ENCODE assay signal across 8 cellular contexts in the genomic region with DNA sequence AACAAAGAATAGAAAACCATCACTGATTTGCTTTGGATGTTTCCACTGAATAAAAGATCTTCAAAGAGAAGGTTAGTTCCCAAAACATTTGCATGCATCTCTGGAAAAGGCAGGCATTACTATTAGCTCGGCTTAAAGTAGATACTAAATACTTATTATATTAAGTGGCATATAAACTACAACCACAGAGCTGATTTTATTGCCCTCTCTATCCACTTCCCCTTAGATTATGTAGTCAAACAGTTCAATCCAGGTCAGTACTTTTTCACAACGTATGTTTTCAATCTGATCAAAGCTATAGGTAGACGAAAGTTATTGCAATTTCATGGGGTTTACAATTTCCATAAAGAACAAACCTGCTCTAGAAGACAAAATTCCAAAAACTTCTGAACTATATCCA. TPM values are rescaled to one million over a fixed set of nuclear protein-coding genes. Genes with fewer than 3 reads are reported as not detected.
DNase-seq lines count a peak whose midpoint lies in the region; ATAC-seq, FAIRE-seq and TF ChIP-seq lines count a peak whose summit lies in the region.

No MANE protein-coding gene starts in this region.

- BruUV-seq in Panc1 (replicated peaks; lab: Mats Ljungman, UMichigan) = TSS peak; percentile 79

- H3K36me3 ChIP-seq in Panc1 (ENCODE audit: control insufficient read depth, insufficient read depth, low read length) (peaks cover 12% of the 10 kb centered on the region), esophagus muscularis mucosa (peaks cover 3 to 24% (median 13%) of the 10 kb centered on the region in 4 donors), gastrocnemius medialis (peaks cover 0 to 9% of the 10 kb centered on the region in 2 donors)

- DNase-seq in GM19239 (ENCODE audit: insufficient read length, low spot score) (no peak), Panc1 (ENCODE audit: low read depth, low spot score) (no peak), esophagus muscularis mucosa (ENCODE audit: extremely low spot score) (no peak), gastrocnemius medialis (no peak), iPS-NIHi11 (ENCODE audit: low spot score) (no peak), head of caudate nucleus (no peak), COLO668 (lab: John Stamatoyannopoulos, UW; ENCODE audit: unreplicated experiment) (no peak)

- H3K4me1 ChIP-seq in Panc1 (ENCODE audit: control insufficient read depth, insufficient read depth, low read length) = peaks cover 21% of the 10 kb centered on the region
- H3K4me1 ChIP-seq in esophagus muscularis mucosa = peaks cover 19 to 29% (median 27%) of the 10 kb centered on the region in 4 donors
- peaks cover 0 to 22% of the 10 kb centered on the region in 2 donors for H3K4me1 ChIP-seq in gastrocnemius medialis

- peak; percentile 31 for FAIRE-seq in GM19239 (lab: Jason Lieb, UNC)

- CTCF ChIA-PET in Panc1 (lab: Charles Lee) = no interaction called here

- TF ChIP-seq CTCF in Panc1 (IDR thresholded peaks at IDR 0.05) (no peak), esophagus muscularis mucosa (IDR thresholded peaks at IDR 0.05) (no peak), gastrocnemius medialis (IDR thresholded peaks at IDR 0.05 in 4 of 5, conservative IDR thresholded peaks at IDR 0.05 in 1 of 5) (no peak)

- WGBS in esophagus muscularis mucosa = 34% methylated on average over 3 of the region's 3 CpGs

- intact Hi-C loops in Panc1 (cut with micrococcal nuclease; ENCODE audit: unreplicated experiment) = no loop called here
- intact Hi-C loops in esophagus muscularis mucosa (cut with DNase I) = no loop called here
- intact Hi-C loops in gastrocnemius medialis (cut with DNase I; ENCODE audit: low total_unique reads) = no loop called here
- intact Hi-C loops in head of caudate nucleus (cut with DNase I) = no loop called here

- H3K27ac ChIP-seq in Panc1 (ENCODE audit: low read length) (peak overlapping the region; percentile 93), esophagus muscularis mucosa (replicated peaks in 1 of 4) (peak overlapping the region; percentile 88 to 92 (median 92)), gastrocnemius medialis (peak overlapping the region; percentile 77 to 89 (median 86))

- ATAC-seq in Panc1 (no peak), gastrocnemius medialis (no peak), HG02571 (IDR thresholded peaks at IDR 0.05; ENCODE audit: unreplicated experiment) (no peak)

- no peak for TF ChIP-seq EP300 in esophagus muscularis mucosa (IDR thresholded peaks at IDR 0.05)

- H3K27me3 ChIP-seq in Panc1 (ENCODE audit: control insufficient read depth, insufficient read depth, low read length) = no peaks in the 10 kb centered on the region
- no peaks in the 10 kb centered on the region for H3K27me3 ChIP-seq in esophagus muscularis mucosa
- no peaks in the 10 kb centered on the region for H3K27me3 ChIP-seq in gastrocnemius medialis

- H3K9me3 ChIP-seq in Panc1 (ENCODE audit: control insufficient read depth, insufficient read depth, low read depth, low read length) (no peaks in the 10 kb centered on the region), esophagus muscularis mucosa (no peaks in the 10 kb centered on the region), gastrocnemius medialis (no peaks in the 10 kb centered on the region)

- no peak for TF ChIP-seq POLR2A in esophagus muscularis mucosa (IDR thresholded peaks at IDR 0.05; ENCODE audit: low read depth)
- no peak for TF ChIP-seq POLR2A in gastrocnemius medialis (IDR thresholded peaks at IDR 0.05)

- POLR2A ChIA-PET in Panc1 (lab: Charles Lee) = no interaction called here

- in situ Hi-C loops in Panc1 (cut with HindIII; ENCODE audit: low pct_unique_long_range_greater_than_20kb, low sequenced_read_pairs) (no loop called here), gastrocnemius medialis (cut with MboI; ENCODE audit: low sequenced_read_pairs in 4 of 4) (loop anchor here in 2 of 4 donors (25.0 kb wide), 1 partner anchor 352 kb away; no protein-coding TSS in a partner anchor)

- H3K4me3 ChIP-seq in Panc1 (ENCODE audit: low read depth in 2 of 2, low read length in 2 of 2) (peak overlapping the region; percentile 85 to 86), esophagus muscularis mucosa (peak overlapping the region; percentile 81 to 94 (median 82)), gastrocnemius medialis (peak overlapping the region; percentile 67 to 82 (median 70))

RNA-seq across cellular contexts. Expression of a gene that starts 1.3 kb away (rescaled TPM):
- total RNA-seq in Panc1 (2021; ENCODE audit: unreplicated experiment) (27.4 TPM), esophagus muscularis mucosa (10 to 100 TPM; 13.3 to 15.4 (median 14.0) TPM), gastrocnemius medialis (10 to 100 TPM in 1 of 4 donors, 1 to 10 TPM in 3; 5.7 to 13.4 (median 7.7) TPM)
- 27.0 TPM for polyA plus RNA-seq in Panc1 (2012; ENCODE audit: insufficient read length)

RNA-seq across cellular contexts. Expression of a gene that starts 54.8 kb away (rescaled TPM):
- 7.6 TPM for total RNA-seq in Panc1 (2021; ENCODE audit: unreplicated experiment)
- polyA plus RNA-seq in Panc1 (2012; ENCODE audit: insufficient read length) = 2.8 TPM
- total RNA-seq in esophagus muscularis mucosa = 10 to 100 TPM; 14.5 to 25.9 (median 23.1) TPM
- 1 to 10 TPM; 6.2 to 9.7 (median 7.3) TPM for total RNA-seq in gastrocnemius medialis
